In the genomic region with DNA sequence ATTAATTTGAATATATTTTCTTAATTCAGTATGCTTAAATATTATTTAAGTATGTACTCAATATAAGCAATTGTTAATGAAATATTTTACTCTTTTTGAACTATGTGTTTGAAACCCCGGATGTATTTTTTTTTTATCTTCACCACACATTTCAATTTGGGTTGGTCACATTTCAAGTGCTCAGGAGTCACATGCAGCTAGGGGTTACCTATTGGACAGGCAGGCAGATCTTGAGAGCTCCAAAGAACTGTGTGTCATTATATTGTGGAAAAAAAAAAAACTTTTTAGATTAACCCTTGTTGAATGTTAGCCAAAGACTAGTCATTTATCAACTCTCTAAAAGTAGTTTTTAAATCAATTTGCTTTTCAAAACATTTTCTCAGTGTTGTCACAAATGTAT, we compare ENCODE assay signal across 21 cellular contexts. TPM values are rescaled to one million over a fixed set of nuclear protein-coding genes. Genes with fewer than 3 reads are reported as not detected.
DNase-seq lines count a peak whose midpoint lies in the region; ATAC-seq and TF ChIP-seq lines count a peak whose summit lies in the region.
"Had no signal": no experiment of that assay in that cellular context is flagged by ENCODE, and none has a peak within 500 bp of the region (broad histone marks: within the 10 kb centered on the region; RNA-seq: fewer than 3 reads in every experiment).

No MANE protein-coding gene starts in this region.

- TF ChIP-seq POLR2A in gastrocnemius medialis (IDR thresholded peaks at IDR 0.05), result no peak

- H3K36me3 ChIP-seq in OCI-LY7 (ENCODE audit: insufficient read depth, low read length) (peaks cover 74% of the 10 kb centered on the region), gastrocnemius medialis (no peaks in the 10 kb centered on the region)
- H3K36me3 ChIP-seq: lower lobe of right lung, prostate gland, WERI-Rb-1 had no signal

- H4K20me1 ChIP-seq in OCI-LY7 (ENCODE audit: insufficient read depth, low read length), result no peaks in the 10 kb centered on the region

- POLR2A ChIA-PET in OCI-LY7 (lab: Charles Lee), result interaction anchor here (0.7 to 8.1 kb wide), 10 partner anchors 7 to 202 kb away, joined by 3 to 265 read pairs (median 4); no protein-coding TSS in a partner anchor
- POLR2A ChIA-PET in activated naive CD8-positive, alpha-beta T cell treated with anti-CD3 and anti-CD28 coated beads, Interleukin-2, amount 10 ng/mL, durations not matched to agents 7 days and 5 days (lab: Charles Lee), result interaction anchor here (0.7 to 19.7 kb wide), 6 partner anchors 8 to 72 kb away, joined by 3 to 489 read pairs (median 66); a partner anchor contains a TSS

- no peak overlapping the region for H2AFZ ChIP-seq in OCI-LY7 (ENCODE audit: low read length)

- no peaks in the 10 kb centered on the region for H3K27me3 Mint-ChIP-seq in activated T-cell treated with anti-CD3 and anti-CD28 coated beads, Interleukin-2, amount 50 U/mL, for 24 hours
- no peaks in the 10 kb centered on the region for H3K27me3 Mint-ChIP-seq in activated naive CD8-positive, alpha-beta T cell treated with anti-CD3 and anti-CD28 coated beads, Interleukin-2, amount 10 ng/mL, durations not matched to agents 7 days and 5 days

- peaks cover 86% of the 10 kb centered on the region for H3K4me1 ChIP-seq in OCI-LY7 (ENCODE audit: insufficient read depth, low read length, poor library complexity, severe bottlenecking)
- no peaks in the 10 kb centered on the region for H3K4me1 ChIP-seq in foreskin keratinocyte
- no peaks in the 10 kb centered on the region for H3K4me1 ChIP-seq in gastrocnemius medialis
- H3K4me1 ChIP-seq: prostate gland had no signal

- H3K4me1 Mint-ChIP-seq in activated T-cell treated with anti-CD3 and anti-CD28 coated beads, Interleukin-2, amount 50 U/mL, for 24 hours (ENCODE audit: low read depth), result peaks cover 48% of the 10 kb centered on the region
- peaks cover 88% of the 10 kb centered on the region for H3K4me1 Mint-ChIP-seq in activated naive CD8-positive, alpha-beta T cell treated with anti-CD3 and anti-CD28 coated beads, Interleukin-2, amount 10 ng/mL, durations not matched to agents 7 days and 5 days

- no TSS peak for BruUV-seq in OCI-LY7 (replicated peaks; lab: Mats Ljungman, UMichigan)

- H3K9me2 ChIP-seq in OCI-LY7 (ENCODE audit: insufficient read depth, low read length), result no peaks in the 10 kb centered on the region

- H3K9me3 ChIP-seq in OCI-LY7 (ENCODE audit: low read length), result no peaks in the 10 kb centered on the region
- H3K9me3 ChIP-seq in gastrocnemius medialis, result no peaks in the 10 kb centered on the region
- H3K9me3 ChIP-seq: lower lobe of right lung, prostate gland had no signal

- H3K9me3 Mint-ChIP-seq in activated T-cell treated with anti-CD3 and anti-CD28 coated beads, Interleukin-2, amount 50 U/mL, for 24 hours, result no peaks in the 10 kb centered on the region
- H3K9me3 Mint-ChIP-seq in activated naive CD8-positive, alpha-beta T cell treated with anti-CD3 and anti-CD28 coated beads, Interleukin-2, amount 10 ng/mL, durations not matched to agents 7 days and 5 days, result no peaks in the 10 kb centered on the region
- H3K9me3 Mint-ChIP-seq: nephron progenitor cell had no signal

- CTCF ChIA-PET in OCI-LY7 (lab: Charles Lee; ENCODE audit: unreplicated experiment), result interaction anchor here (0.6 to 1.0 kb wide), 2 partner anchors 9 to 29 kb away, joined by 3 read pairs; no protein-coding TSS in a partner anchor

- peak overlapping the region; percentile 80; the same call in 1 of the 2 replicates for H3K4me2 ChIP-seq in OCI-LY7 (ENCODE audit: low read length)
- H3K4me2 ChIP-seq: smooth muscle cell had no signal

- H3K27ac ChIP-seq in OCI-LY7 (ENCODE audit: low read depth, low read length, poor library complexity, severe bottlenecking) (peak overlapping the region; percentile 11), foreskin keratinocyte (no peak overlapping the region), gastrocnemius medialis (no peak overlapping the region)
- H3K27ac ChIP-seq: lower lobe of right lung, prostate gland, WERI-Rb-1 had no signal

- no peak for ATAC-seq in activated naive CD8-positive, alpha-beta T cell treated with anti-CD3 and anti-CD28 coated beads, Interleukin-2, amount 10 ng/mL, durations not matched to agents 7 days and 5 days (ENCODE audit: low read depth)
- ATAC-seq in stimulated activated naive CD8-positive, alpha-beta T cell treated with anti-CD3 and anti-CD28 coated beads, Interleukin-15, Interleukin-2, amounts not matched to agents 100 U/mL and 50 U/mL, for 24 hours, result peak; percentile 47
- ATAC-seq in foreskin keratinocyte (no peak), GM18858 (IDR thresholded peaks at IDR 0.05; ENCODE audit: unreplicated experiment) (no peak), gastrocnemius medialis (no peak)
- ATAC-seq: K562 had no signal

- TF ChIP-seq CTCF in OCI-LY7 (conservative IDR thresholded peaks at IDR 0.05; ENCODE audit: low read length), result no peak
- no peak for TF ChIP-seq CTCF in foreskin keratinocyte (conservative IDR thresholded peaks at IDR 0.05)
- no peak for TF ChIP-seq CTCF in gastrocnemius medialis (IDR thresholded peaks at IDR 0.05 in 4 of 5, conservative IDR thresholded peaks at IDR 0.05 in 1 of 5)

- in situ Hi-C loops in gastrocnemius medialis (cut with MboI; ENCODE audit: low sequenced_read_pairs in 4 of 4), result no loop called here

- peak overlapping the region; percentile 94 for H3K27ac Mint-ChIP-seq in activated T-cell treated with anti-CD3 and anti-CD28 coated beads, Interleukin-2, amount 50 U/mL, for 24 hours
- peak overlapping the region; percentile 91 for H3K27ac Mint-ChIP-seq in activated naive CD8-positive, alpha-beta T cell treated with anti-CD3 and anti-CD28 coated beads, Interleukin-2, amount 10 ng/mL, durations not matched to agents 7 days and 5 days

- peaks cover 76% of the 10 kb centered on the region for H3K79me2 ChIP-seq in OCI-LY7 (ENCODE audit: insufficient read depth, low read depth, low read length)

- H3K27me3 ChIP-seq in foreskin keratinocyte, result peaks cover 25% of the 10 kb centered on the region
- no peaks in the 10 kb centered on the region for H3K27me3 ChIP-seq in gastrocnemius medialis

- no peak for DNase-seq in activated T-cell treated with anti-CD3 and anti-CD28 coated beads, Interleukin-2, amount 50 U/mL, for 24 hours
- DNase-seq in activated T-cell treated with anti-CD3 and anti-CD28 coated beads, Interleukin-2, amount 50 U/mL, for 1 hour, result no peak
- DNase-seq in OCI-LY7 (ENCODE audit: low spot score) (no peak), foreskin keratinocyte (no peak), gastrocnemius medialis (no peak)
- DNase-seq in activated naive CD8-positive, alpha-beta T cell treated with anti-CD3 and anti-CD28 coated beads, Interleukin-2, amount 10 ng/mL, durations not matched to agents 7 days and 5 days, result no peak
- DNase-seq in stimulated activated naive CD8-positive, alpha-beta T cell treated with anti-CD3 and anti-CD28 coated beads, Interleukin-15, Interleukin-2, amounts not matched to agents 100 U/mL and 50 U/mL, for 24 hours, result no peak
- DNase-seq: anterior cingulate cortex, cortex of kidney, EL, glutamatergic neuron, lower lobe of right lung, NCI-H1092 treated with DMSO at 0.1 percent for 48 hours, NCI-H69, nephron progenitor cell, SW 1271, WERI-Rb-1 had no signal

- H3K4me3 ChIP-seq in OCI-LY7 (ENCODE audit: low read depth, low read length, poor library complexity, severe bottlenecking) (no peak overlapping the region), gastrocnemius medialis (no peak overlapping the region)
- H3K4me3 ChIP-seq: K562, lower lobe of right lung, prostate gland, smooth muscle cell had no signal

- H3K36me3 Mint-ChIP-seq in activated T-cell treated with anti-CD3 and anti-CD28 coated beads, Interleukin-2, amount 50 U/mL, for 24 hours (ENCODE audit: low read depth), result peaks cover 69% of the 10 kb centered on the region
- peaks cover 53% of the 10 kb centered on the region for H3K36me3 Mint-ChIP-seq in activated naive CD8-positive, alpha-beta T cell treated with anti-CD3 and anti-CD28 coated beads, Interleukin-2, amount 10 ng/mL, durations not matched to agents 7 days and 5 days

- intact Hi-C loops in OCI-LY7 (cut with micrococcal nuclease; ENCODE audit: unreplicated experiment), result no loop called here
- intact Hi-C loops in gastrocnemius medialis (cut with DNase I; ENCODE audit: low total_unique reads), result no loop called here

- H3K4me3 Mint-ChIP-seq in activated T-cell treated with anti-CD3 and anti-CD28 coated beads, Interleukin-2, amount 50 U/mL, for 24 hours, result peak overlapping the region; percentile 67
- H3K4me3 Mint-ChIP-seq in activated naive CD8-positive, alpha-beta T cell treated with anti-CD3 and anti-CD28 coated beads, Interleukin-2, amount 10 ng/mL, durations not matched to agents 7 days and 5 days, result peak overlapping the region; percentile 77
- H3K4me3 Mint-ChIP-seq: nephron progenitor cell had no signal

RNA-seq across cellular contexts. Expression of a gene that starts 37.2 kb away (rescaled TPM):
- total RNA-seq in OCI-LY7 (2014; rRNA removed; shearing (Covaris generic)), result 90.0 and 108 TPM in 2 replicates
- total RNA-seq in OCI-LY7 (2022), result 161 and 163 TPM in 2 replicates
- total RNA-seq in activated naive CD8-positive, alpha-beta T cell treated with anti-CD3 and anti-CD28 coated beads, Interleukin-2, amount 10 ng/mL, durations not matched to agents 7 days and 5 days, result 100 to 1,000 TPM; 383 to 410 TPM
- total RNA-seq in foreskin keratinocyte, result not detected in 2 replicates
- not detected in 2 replicates for polyA plus RNA-seq in foreskin keratinocyte
- 1 to 10 TPM in 3 of 4 donors, under 1 TPM in 1; 0.22 to 3.6 (median 1.9) TPM for total RNA-seq in gastrocnemius medialis
- total RNA-seq: smooth muscle cell had no signal
- polyA plus RNA-seq: smooth muscle cell had no signal

Comparison
In these comparisons a context has a peak if more than half of its experiments do, and no peak if none do; other contexts are left out.
1. RNA of a gene that starts 37.2 kb away (total RNA-seq): 383 to 410 TPM in activated naive CD8-positive, alpha-beta T cell treated with anti-CD3 and anti-CD28 coated beads, Interleukin-2, amount 10 ng/mL, durations not matched to agents 7 days and 5 days and 90.0 to 163 TPM in OCI-LY7; 0.22 to 3.6 TPM in gastrocnemius medialis and not detected in foreskin keratinocyte; every median in the first group is over 10 times any median in the second.